In genomic region chr4:153529646-153530045, GRCh38 we compare ENCODE assay signal across 12 cellular contexts.
DNase-seq lines count a peak whose midpoint lies in the region; ATAC-seq and TF ChIP-seq lines count a peak whose summit lies in the region.
"Had no signal": no experiment of that assay in that cellular context is flagged by ENCODE, and none has a peak within 500 bp of the region (broad histone marks: within the 10 kb centered on the region; RNA-seq: fewer than 3 reads in every experiment).

No MANE protein-coding gene starts in this region.

- peaks cover 3% of the 10 kb centered on the region for H3K9me3 Mint-ChIP-seq in activated CD4-positive, alpha-beta T cell treated with anti-CD3 and anti-CD28 coated beads, Interleukin-2, amount 10 ng/mL, durations not matched to agents 7 days and 5 days

- no peak for TF ChIP-seq CTCF in body of pancreas (IDR thresholded peaks at IDR 0.05)
- TF ChIP-seq CTCF in gastrocnemius medialis (IDR thresholded peaks at IDR 0.05 in 4 of 5, conservative IDR thresholded peaks at IDR 0.05 in 1 of 5) = no peak

- H3K27ac Mint-ChIP-seq in activated CD4-positive, alpha-beta T cell treated with anti-CD3 and anti-CD28 coated beads, Interleukin-2, amount 10 ng/mL, durations not matched to agents 7 days and 5 days = peak overlapping the region; percentile 92
- H3K27ac Mint-ChIP-seq: neural progenitor cell had no signal

- intact Hi-C loops in body of pancreas (cut with DNase I) (no loop called here), gastrocnemius medialis (cut with DNase I; ENCODE audit: low total_unique reads) (loop anchor here (2.0 kb wide), 1 partner anchor 63 kb away; the partner anchor contains the start of gene TMEM131L)

- H3K4me1 ChIP-seq in body of pancreas (peaks cover 87% of the 10 kb centered on the region), gastrocnemius medialis (peaks cover 65 to 73% of the 10 kb centered on the region in 2 donors)

- no peaks in the 10 kb centered on the region for H3K9me3 ChIP-seq in body of pancreas
- no peaks in the 10 kb centered on the region for H3K9me3 ChIP-seq in gastrocnemius medialis
- H3K9me3 ChIP-seq: MG63 had no signal

- TF ChIP-seq POLR2A in body of pancreas (IDR thresholded peaks at IDR 0.05) = no peak
- TF ChIP-seq POLR2A in gastrocnemius medialis (IDR thresholded peaks at IDR 0.05) = no peak

- CTCF ChIA-PET in activated CD4-positive, alpha-beta T cell treated with anti-CD3 and anti-CD28 coated beads, Interleukin-2, amount 10 ng/mL, durations not matched to agents 7 days and 5 days (lab: Charles Lee) = no interaction called here

- no peaks in the 10 kb centered on the region for H3K27me3 Mint-ChIP-seq in activated CD4-positive, alpha-beta T cell treated with anti-CD3 and anti-CD28 coated beads, Interleukin-2, amount 10 ng/mL, durations not matched to agents 7 days and 5 days

- peak; percentile 94 for ATAC-seq in body of pancreas
- ATAC-seq in gastrocnemius medialis = peak; percentile 84 to 89
- no peak for ATAC-seq in GM21737 (IDR thresholded peaks at IDR 0.05; ENCODE audit: unreplicated experiment)

- 27 to 41% methylated on average over 3 of the region's 3 CpGs for WGBS in body of pancreas, 2 donors

- peaks cover 52% of the 10 kb centered on the region for H3K36me3 Mint-ChIP-seq in activated CD4-positive, alpha-beta T cell treated with anti-CD3 and anti-CD28 coated beads, Interleukin-2, amount 10 ng/mL, durations not matched to agents 7 days and 5 days (ENCODE audit: low read depth)

- H3K27ac ChIP-seq in body of pancreas = peak overlapping the region; percentile 46 to 86 (median 77)
- peak overlapping the region; percentile 77 to 83 (median 83) for H3K27ac ChIP-seq in gastrocnemius medialis
- H3K27ac ChIP-seq: neural progenitor cell had no signal

- no peak for DNase-seq in activated CD4-positive, alpha-beta T cell treated with anti-CD3 and anti-CD28 coated beads, Interleukin-2, amount 10 ng/mL, durations not matched to agents 7 days and 5 days
- DNase-seq in activated CD4-positive, alpha-beta T cell treated with anti-CD3 and anti-CD28 coated beads for 4 hours = no peak
- DNase-seq in NCI-H2171 (lab: John Stamatoyannopoulos, UW) (peak; percentile 8), body of pancreas (peak in 1 of 4 donors; percentile 48), gastrocnemius medialis (no peak), HuH-7.5 (ENCODE audit: low spot score) (no peak), DMS53 (lab: John Stamatoyannopoulos, UW) (no peak)
- DNase-seq: hypothalamus; MG63; stimulated activated CD4-positive, alpha-beta T cell treated with anti-CD3 and anti-CD28 coated beads, Interleukin-4, amount 100 ng/mL, for 4 hours had no signal

- in situ Hi-C loops in gastrocnemius medialis (cut with MboI; ENCODE audit: low sequenced_read_pairs in 4 of 4) = no loop called here

- H3K4me3 ChIP-seq in body of pancreas (no peak overlapping the region), gastrocnemius medialis (no peak overlapping the region)
- H3K4me3 ChIP-seq: MG63, neural progenitor cell had no signal

- H3K4me3 Mint-ChIP-seq in activated CD4-positive, alpha-beta T cell treated with anti-CD3 and anti-CD28 coated beads, Interleukin-2, amount 10 ng/mL, durations not matched to agents 7 days and 5 days = peak overlapping the region; percentile 68
- H3K4me3 Mint-ChIP-seq: neural progenitor cell had no signal

- H3K27me3 ChIP-seq in body of pancreas (no peaks in the 10 kb centered on the region), gastrocnemius medialis (no peaks in the 10 kb centered on the region)
- H3K27me3 ChIP-seq: MG63, neural progenitor cell had no signal

- H3K36me3 ChIP-seq in body of pancreas (replicated peaks in 1 of 2; ENCODE audit: insufficient read depth in 1 of 2, low read depth in 2 of 2) (no peaks in the 10 kb centered on the region), gastrocnemius medialis (no peaks in the 10 kb centered on the region)
- H3K36me3 ChIP-seq: MG63, neural progenitor cell had no signal

- H3K4me1 Mint-ChIP-seq in activated CD4-positive, alpha-beta T cell treated with anti-CD3 and anti-CD28 coated beads, Interleukin-2, amount 10 ng/mL, durations not matched to agents 7 days and 5 days = peaks cover 84% of the 10 kb centered on the region

- POLR2A ChIA-PET in activated CD4-positive, alpha-beta T cell treated with anti-CD3 and anti-CD28 coated beads, Interleukin-2, amount 10 ng/mL, durations not matched to agents 7 days and 5 days (lab: Charles Lee) = no interaction called here
